Comparison of ENCODE assay signal across 21 cellular contexts in genomic region chr12:19811922-19812321, GRCh38.
DNase-seq lines count a peak whose midpoint lies in the region; TF ChIP-seq lines count a peak whose summit lies in the region.
"Had no signal": no experiment of that assay in that cellular context is flagged by ENCODE, and none has a peak within 500 bp of the region (broad histone marks: within the 10 kb centered on the region; RNA-seq: fewer than 3 reads in every experiment).

No MANE protein-coding gene starts in this region.

- peak; percentile 24 for DNase-seq in ELF-1 (ENCODE audit: low read depth, low spot score)
- DNase-seq in islet precursor cell = peak; percentile 60
- DNase-seq in retina = peak; percentile 4
- DNase-seq in CD1c-positive myeloid dendritic cell (ENCODE audit: extremely low spot score) = no peak
- DNase-seq in right atrium auricular region (ENCODE audit: low spot score) = no peak
- DNase-seq: AML-193; CD4-positive, alpha-beta memory T cell; CD4-positive, CD25-positive, alpha-beta regulatory T cell; CD8-positive, alpha-beta memory T cell; COR-L47; DMS 273 treated with DMSO at 0.1 percent for 48 hours; DMS153; DMS53; DMS79; DND-41; EL; GF-D8 had no signal

- no peak overlapping the region for H3K4me3 ChIP-seq in right atrium auricular region
- H3K4me3 ChIP-seq: A549; BLaER1 treated with 17β-estradiol and CSF1 and Interleukin-3, amounts not matched to agents 10 nM and 100 nM had no signal

- no peaks in the 10 kb centered on the region for H3K36me3 ChIP-seq in right atrium auricular region
- H3K36me3 ChIP-seq: BLaER1 treated with 17β-estradiol and CSF1 and Interleukin-3, amounts not matched to agents 10 nM and 100 nM had no signal

- no peak for TF ChIP-seq CTCF in right atrium auricular region (IDR thresholded peaks at IDR 0.05)

- H3K4me1 ChIP-seq in right atrium auricular region = no peaks in the 10 kb centered on the region
- H3K4me1 ChIP-seq: A549; BLaER1 treated with 17β-estradiol and CSF1 and Interleukin-3, amounts not matched to agents 10 nM and 100 nM had no signal

- H3K9me3 ChIP-seq in right atrium auricular region = no peaks in the 10 kb centered on the region

- H3K27me3 ChIP-seq in right atrium auricular region = no peaks in the 10 kb centered on the region
- H3K27me3 ChIP-seq: BLaER1 treated with 17β-estradiol and CSF1 and Interleukin-3, amounts not matched to agents 10 nM and 100 nM had no signal

- no peak overlapping the region for H3K27ac ChIP-seq in right atrium auricular region
- H3K27ac ChIP-seq: 22Rv1; A549; BLaER1 treated with 17β-estradiol and CSF1 and Interleukin-3, amounts not matched to agents 10 nM and 100 nM; C4-2B had no signal

Comparison
In these comparisons a context has a peak if more than half of its experiments do, and no peak if none do; other contexts are left out.
1. DNase-seq: peak in ELF-1 (single experiment), islet precursor cell (single experiment) and retina (single experiment); none in CD1c-positive myeloid dendritic cell (single experiment) and right atrium auricular region (single experiment).